Comparison of ENCODE assay signal across 10 cellular contexts in the genomic region with DNA sequence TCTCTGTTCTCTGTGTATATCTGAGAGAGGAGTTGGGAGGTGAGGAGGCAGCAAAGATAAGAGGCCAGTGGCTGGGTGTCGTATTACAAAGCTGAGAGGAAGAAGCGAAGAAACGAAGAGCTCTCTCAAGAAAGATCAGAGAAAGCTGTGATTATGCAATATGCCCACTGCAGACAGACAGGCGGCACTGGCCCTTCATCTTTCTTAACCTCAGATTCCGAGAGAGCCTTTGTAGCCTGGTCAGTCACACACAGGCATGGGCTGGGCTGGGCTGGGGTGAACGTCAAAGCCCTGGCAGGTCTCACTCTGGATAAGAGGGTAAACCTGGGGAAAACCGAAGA.
A peak's percentile ranks its signal among the peaks of the same experiment; 100 is the strongest.
DNase-seq lines count a peak whose midpoint lies in the region; ATAC-seq and TF ChIP-seq lines count a peak whose summit lies in the region.
"Had no signal": no experiment of that assay in that cellular context is flagged by ENCODE, and none has a peak within 500 bp of the region (broad histone marks: within the 10 kb centered on the region; RNA-seq: fewer than 3 reads in every experiment).

No MANE protein-coding gene starts in this region.

- H2BK15ac ChIP-seq in mesenchymal stem cell (ENCODE audit: low read depth, poor library complexity, severe bottlenecking): no peak overlapping the region

- H4K91ac ChIP-seq in mesenchymal stem cell (ENCODE audit: low read length): no peak overlapping the region

- TF ChIP-seq CTCF in heart right ventricle (IDR thresholded peaks at IDR 0.05): no peak

- no peak overlapping the region for H2AFZ ChIP-seq in mesenchymal stem cell (ENCODE audit: low read depth, low read length)

- peak; percentile 11 for DNase-seq in EH (ENCODE audit: low read depth)
- DNase-seq in LHCN-M2 (ENCODE audit: low read depth): peak; percentile 64
- peak; percentile 51 for DNase-seq in adipocyte (ENCODE audit: low read depth)
- DNase-seq in mesenchymal stem cell: peak; percentile 49
- DNase-seq in heart right ventricle: no peak
- DNase-seq: activated T-cell treated with anti-CD3 and anti-CD28 coated beads, Interleukin-2, amount 50 U/mL, for 24 hours; NCI-H1105 had no signal

- peak overlapping the region in 1 of 2 experiments; percentile 28 for H3K18ac ChIP-seq in mesenchymal stem cell (ENCODE audit: low read depth in 1 of 2, low read length in 2 of 2)

- 7% methylated on average over 7 of the region's 7 CpGs for WGBS in mesenchymal stem cell
- 14 to 22% methylated on average over 7 of the region's 7 CpGs for WGBS in heart right ventricle, 2 donors

- H3K4me3 ChIP-seq in adipocyte (ENCODE audit: low read length) (no peak overlapping the region), mesenchymal stem cell (ENCODE audit: insufficient read depth in 1 of 2, low read depth in 1 of 2, low read length in 2 of 2) (no peak overlapping the region), heart right ventricle (no peak overlapping the region)

- H2BK5ac ChIP-seq in mesenchymal stem cell (ENCODE audit: low read depth, low read length, poor library complexity, severe bottlenecking): no peak overlapping the region

- intact Hi-C loops in heart right ventricle (cut with DNase I): loop anchor here in 1 of 10 donors (10.0 kb wide), 1 partner anchor 61 kb away; no protein-coding TSS in a partner anchor

- no peak overlapping the region for H3K4me2 ChIP-seq in mesenchymal stem cell (ENCODE audit: low read length, poor library complexity, severe bottlenecking)

- H3K27me3 ChIP-seq in adipocyte (replicated peaks; ENCODE audit: control insufficient read depth, insufficient read depth, low read length) (peaks cover 14% of the 10 kb centered on the region), mesenchymal stem cell (ENCODE audit: control insufficient read depth in 1 of 2, insufficient read depth in 1 of 2, low read length in 2 of 2) (peaks cover 0 to 13% of the 10 kb centered on the region in 2 experiments), heart right ventricle (peaks cover 0 to 14% (median 0%) of the 10 kb centered on the region in 7 donors)

- H2BK120ac ChIP-seq in mesenchymal stem cell (ENCODE audit: low read depth, low read length): no peak overlapping the region

- H3K9ac ChIP-seq in adipocyte (ENCODE audit: low read length) (no peak overlapping the region), mesenchymal stem cell (ENCODE audit: low read length) (no peak overlapping the region)

- no peaks in the 10 kb centered on the region for H3K9me3 ChIP-seq in adipocyte (ENCODE audit: control insufficient read depth, low read length)
- H3K9me3 ChIP-seq in mesenchymal stem cell (ENCODE audit: control insufficient read depth, low read length): no peaks in the 10 kb centered on the region
- no peaks in the 10 kb centered on the region for H3K9me3 ChIP-seq in heart right ventricle

- no peak overlapping the region for H2AK5ac ChIP-seq in mesenchymal stem cell (ENCODE audit: low read length, severe bottlenecking)

- H3K23ac ChIP-seq in mesenchymal stem cell (ENCODE audit: low read length in 2 of 2): no peak overlapping the region

- H3K79me1 ChIP-seq in mesenchymal stem cell (replicated peaks; ENCODE audit: low read length, poor library complexity, severe bottlenecking): no peaks in the 10 kb centered on the region

- no peak overlapping the region for H3K14ac ChIP-seq in mesenchymal stem cell (ENCODE audit: low read length in 2 of 2)

- ATAC-seq in activated CD4-positive, CD25-positive, alpha-beta regulatory T cell treated with anti-CD3 and anti-CD28 coated beads, Interleukin-2, amount 50 U/mL, for 24 hours: no peak
- no peak for ATAC-seq in HG03025 (IDR thresholded peaks at IDR 0.05; ENCODE audit: low FRiP score, unreplicated experiment)
- ATAC-seq in heart right ventricle: no peak
- ATAC-seq in GM18870 (IDR thresholded peaks at IDR 0.05; ENCODE audit: unreplicated experiment): no peak

- no peak overlapping the region for H3K4ac ChIP-seq in mesenchymal stem cell (ENCODE audit: low read depth in 1 of 2, low read length in 2 of 2)

- no peaks in the 10 kb centered on the region for H3K36me3 ChIP-seq in adipocyte (ENCODE audit: control insufficient read depth, insufficient read depth, low read length, severe bottlenecking)
- H3K36me3 ChIP-seq in mesenchymal stem cell (ENCODE audit: control insufficient read depth in 1 of 2, insufficient read depth in 2 of 2, low read depth in 1 of 2, low read length in 2 of 2): no peaks in the 10 kb centered on the region
- H3K36me3 ChIP-seq in heart right ventricle: no peaks in the 10 kb centered on the region

- H3K27ac ChIP-seq in mesenchymal stem cell (ENCODE audit: low read length, poor library complexity, severe bottlenecking): no peak overlapping the region
- H3K27ac ChIP-seq in heart right ventricle: no peak overlapping the region

- no peak overlapping the region for H2BK12ac ChIP-seq in mesenchymal stem cell (ENCODE audit: low read length in 2 of 2)

- H4K8ac ChIP-seq in mesenchymal stem cell (ENCODE audit: low read length): no peak overlapping the region

- H3K4me1 ChIP-seq in adipocyte (ENCODE audit: control insufficient read depth, insufficient read depth, low read length) (peaks cover 9% of the 10 kb centered on the region), mesenchymal stem cell (ENCODE audit: control insufficient read depth, insufficient read depth, low read depth, low read length) (no peaks in the 10 kb centered on the region), heart right ventricle (no peaks in the 10 kb centered on the region)

Comparison
In these comparisons a context has a peak if more than half of its experiments do, and no peak if none do; other contexts are left out.
1. DNase-seq: peak in EH (single experiment), LHCN-M2 (single experiment), adipocyte (single experiment) and mesenchymal stem cell (single experiment); none in heart right ventricle (0 of 2).